12 cellular contexts compared by ENCODE assay signal in the genomic region with DNA sequence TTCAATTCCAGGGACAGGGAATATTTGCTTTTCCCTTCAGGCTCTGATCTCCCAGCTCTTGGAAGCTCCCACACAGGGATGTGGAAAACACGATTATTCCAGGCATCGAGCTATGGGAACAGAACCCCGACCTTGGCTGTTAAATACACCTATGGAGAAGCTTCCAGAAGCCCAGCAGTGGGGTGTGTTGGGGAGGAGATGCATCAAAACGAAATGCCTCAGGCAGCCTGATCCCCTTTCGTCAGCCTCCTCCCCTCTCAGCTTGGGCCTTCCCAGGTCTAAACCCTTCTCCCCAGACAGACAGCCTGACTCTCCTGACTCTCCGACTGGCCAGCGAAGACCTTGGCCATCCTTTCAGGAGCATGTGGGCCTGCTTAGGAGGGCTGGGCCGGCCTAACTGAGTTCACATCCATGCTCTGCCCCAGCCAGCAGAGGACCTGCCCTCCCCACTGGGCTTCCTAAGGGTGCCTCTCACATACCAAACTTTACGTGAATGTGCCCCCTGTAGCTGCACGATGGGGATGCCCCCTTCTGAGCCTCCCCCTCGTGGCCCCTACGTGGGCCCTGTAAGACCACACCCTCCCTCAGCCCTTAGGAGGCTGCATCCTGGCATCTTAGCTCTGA. TPM values are rescaled to one million over a fixed set of nuclear protein-coding genes. Genes with fewer than 3 reads are reported as not detected.
A peak's percentile ranks its signal among the peaks of the same experiment; 100 is the strongest.
DNase-seq lines count a peak whose midpoint lies in the region; TF ChIP-seq lines count a peak whose summit lies in the region.
"Had no signal": no experiment of that assay in that cellular context is flagged by ENCODE, and none has a peak within 500 bp of the region (broad histone marks: within the 10 kb centered on the region; RNA-seq: fewer than 3 reads in every experiment).

No MANE protein-coding gene starts in this region.

- H3K79me1 ChIP-seq in trophoblast cell (ENCODE audit: low read length) = peaks cover 8% of the 10 kb centered on the region

- peak overlapping the region in 2 of 7 donors; percentile 62 to 72 for H3K27ac Mint-ChIP-seq in CD4-positive, alpha-beta memory T cell
- no peak overlapping the region for H3K27ac Mint-ChIP-seq in endothelial cell (ENCODE audit: unreplicated experiment)
- H3K27ac Mint-ChIP-seq: progenitor cell of endocrine pancreas had no signal

- no peak overlapping the region for H4K8ac ChIP-seq in trophoblast cell (ENCODE audit: low read depth, low read length)

- no peak overlapping the region for H3K9ac ChIP-seq in trophoblast cell (ENCODE audit: low read length)

- H3K4me1 Mint-ChIP-seq in CD4-positive, alpha-beta memory T cell = peaks cover 7 to 14% (median 11%) of the 10 kb centered on the region in 4 donors
- peaks cover 5% of the 10 kb centered on the region for H3K4me1 Mint-ChIP-seq in endothelial cell (ENCODE audit: unreplicated experiment)

- no peak overlapping the region for H2AFZ ChIP-seq in trophoblast cell (ENCODE audit: insufficient read depth, low read length, poor library complexity)

- no peak overlapping the region for H4K12ac ChIP-seq in trophoblast cell (ENCODE audit: low read depth, low read length)

- H3K36me3 Mint-ChIP-seq in CD4-positive, alpha-beta memory T cell = peaks cover 0 to 2% of the 10 kb centered on the region in 2 donors
- no peaks in the 10 kb centered on the region for H3K36me3 Mint-ChIP-seq in endothelial cell (ENCODE audit: low read depth, unreplicated experiment)

- H3K9me3 Mint-ChIP-seq in CD4-positive, alpha-beta memory T cell = no peaks in the 10 kb centered on the region
- no peaks in the 10 kb centered on the region for H3K9me3 Mint-ChIP-seq in endothelial cell (ENCODE audit: unreplicated experiment)

- DNase-seq in RWPE1 (ENCODE audit: low spot score) (no peak), left ventricle myocardium inferior (no peak), trophoblast cell (no peak), transverse colon (no peak), COLO668 (lab: John Stamatoyannopoulos, UW; ENCODE audit: unreplicated experiment) (no peak), endothelial cell (ENCODE audit: low spot score) (no peak)
- no peak for DNase-seq in CD4-positive, alpha-beta memory T cell
- DNase-seq: foreskin keratinocyte; stimulated activated CD4-positive, alpha-beta T cell treated with anti-CD3 and anti-CD28 coated beads, Interleukin-2, amount 100 ng/mL, for 24 hours; SW 1271 had no signal

- peak overlapping the region; percentile 16 for H3K27ac ChIP-seq in RWPE1
- peak overlapping the region; percentile 92 for H3K27ac ChIP-seq in left ventricle myocardium inferior (replicated peaks)
- no peak overlapping the region for H3K27ac ChIP-seq in trophoblast cell (ENCODE audit: low read depth, low read length)
- H3K27ac ChIP-seq in transverse colon = peak overlapping the region; percentile 40 to 87 (median 79)
- H3K27ac ChIP-seq in CD4-positive, alpha-beta memory T cell (ENCODE audit: low read depth, low read length) = no peak overlapping the region
- H3K27ac ChIP-seq: foreskin keratinocyte had no signal

- no peak overlapping the region for H2BK5ac ChIP-seq in trophoblast cell (ENCODE audit: low read depth, low read length, poor library complexity)

- no peak overlapping the region for H3K4me3 ChIP-seq in left ventricle myocardium inferior
- no peak overlapping the region for H3K4me3 ChIP-seq in trophoblast cell (ENCODE audit: low read depth, low read length)
- no peak overlapping the region for H3K4me3 ChIP-seq in transverse colon
- no peak overlapping the region for H3K4me3 ChIP-seq in CD4-positive, alpha-beta memory T cell (ENCODE audit: low read length in 2 of 2)
- H3K4me3 ChIP-seq: HAP-1 had no signal

- no peak overlapping the region for H3K4me2 ChIP-seq in trophoblast cell (ENCODE audit: low read length)

- POLR2A ChIA-PET in RWPE1 (lab: Yijun Ruan, JAX; ENCODE audit: low non-redundant PET) = no interaction called here
- POLR2A ChIA-PET in CD4-positive, alpha-beta memory T cell (lab: Charles Lee; ENCODE audit: partially characterized antibody) = interaction anchor here (1.2 kb wide), 1 partner anchor 19 kb away, joined by 3 read pairs; no protein-coding TSS in a partner anchor

- H2BK12ac ChIP-seq in trophoblast cell (ENCODE audit: low read length) = no peak overlapping the region

- peaks cover 4% of the 10 kb centered on the region for H3K36me3 ChIP-seq in left ventricle myocardium inferior
- H3K36me3 ChIP-seq in trophoblast cell (ENCODE audit: control insufficient read depth in 1 of 2, insufficient read depth in 2 of 2, low read length in 2 of 2) = no peaks in the 10 kb centered on the region
- H3K36me3 ChIP-seq in transverse colon = no peaks in the 10 kb centered on the region
- H3K36me3 ChIP-seq in CD4-positive, alpha-beta memory T cell (ENCODE audit: insufficient read depth, low read length) = no peaks in the 10 kb centered on the region
- H3K36me3 ChIP-seq: HAP-1 had no signal

- no peak overlapping the region for H3K18ac ChIP-seq in trophoblast cell (ENCODE audit: low read length)

- H2AK5ac ChIP-seq in trophoblast cell (ENCODE audit: low read length) = no peak overlapping the region

- H3K9me3 ChIP-seq in left ventricle myocardium inferior (replicated peaks) = no peaks in the 10 kb centered on the region
- no peaks in the 10 kb centered on the region for H3K9me3 ChIP-seq in trophoblast cell (ENCODE audit: insufficient read depth, low read depth, low read length)
- no peaks in the 10 kb centered on the region for H3K9me3 ChIP-seq in transverse colon
- H3K9me3 ChIP-seq in CD4-positive, alpha-beta memory T cell (ENCODE audit: control insufficient read depth in 1 of 2, low read length in 2 of 2) = no peaks in the 10 kb centered on the region
- H3K9me3 ChIP-seq: HAP-1 had no signal

- CTCF ChIA-PET in RWPE1 (lab: Yijun Ruan, JAX) = interaction anchor here (0.6 to 4.7 kb wide), 2 partner anchors 216 to 734 kb away, joined by 4 to 63 read pairs; no protein-coding TSS in a partner anchor
- CTCF ChIA-PET in CD4-positive, alpha-beta memory T cell (lab: Charles Lee; ENCODE audit: partially characterized antibody) = interaction anchor here (0.8 to 8.0 kb wide), 7 partner anchors 10 to 362 kb away, joined by 3 to 66 read pairs (median 21); no protein-coding TSS in a partner anchor

- H3K79me2 ChIP-seq in trophoblast cell (ENCODE audit: control insufficient read depth, insufficient read depth, low read length, poor library complexity) = peaks cover 2% of the 10 kb centered on the region

- H2BK120ac ChIP-seq in trophoblast cell (ENCODE audit: insufficient read depth, low read length, poor library complexity) = no peak overlapping the region

- H3K14ac ChIP-seq in trophoblast cell (ENCODE audit: low read length) = no peak overlapping the region

- H3K27me3 ChIP-seq in left ventricle myocardium inferior (ENCODE audit: low read depth) (no peaks in the 10 kb centered on the region), trophoblast cell (ENCODE audit: insufficient read depth, low read length) (no peaks in the 10 kb centered on the region), transverse colon (no peaks in the 10 kb centered on the region)
- H3K27me3 ChIP-seq in CD4-positive, alpha-beta memory T cell (ENCODE audit: insufficient read depth, low read length) = no peaks in the 10 kb centered on the region

- H3K4ac ChIP-seq in trophoblast cell (ENCODE audit: low read depth, low read length) = no peak overlapping the region

- peak overlapping the region; percentile 20 for H4K91ac ChIP-seq in trophoblast cell (ENCODE audit: low read depth, low read length)

- intact Hi-C loops in left ventricle myocardium inferior (cut with micrococcal nuclease) = loop anchor here (5.0 to 10.0 kb wide), 2 partner anchors 51 to 218 kb away; a partner anchor contains a TSS
- intact Hi-C loops in transverse colon (cut with DNase I; ENCODE audit: low total_unique reads) = no loop called here
- intact Hi-C loops in CD4-positive, alpha-beta memory T cell (cut with micrococcal nuclease) = loop anchor here (5.0 to 10.0 kb wide), 3 partner anchors 401 to 1278 kb away; a partner anchor contains a TSS

- TF ChIP-seq EP300 in transverse colon (IDR thresholded peaks at IDR 0.05; ENCODE audit: low read depth) = no peak

- H3K27me3 Mint-ChIP-seq in CD4-positive, alpha-beta memory T cell = peaks cover 1 to 2% of the 10 kb centered on the region in 2 donors
- peaks cover 7% of the 10 kb centered on the region for H3K27me3 Mint-ChIP-seq in endothelial cell (ENCODE audit: unreplicated experiment)

- no CpG with 5 or more reads among the region's 12 CpGs for WGBS in trophoblast cell (ENCODE audit: extremely low coverage, insufficient coverage, insufficient read length)
- 68% methylated on average over 5 to 12 of the region's 12 CpGs for WGBS in transverse colon (ENCODE audit: low coverage in 1 of 2), 2 donors

- H3K4me1 ChIP-seq in left ventricle myocardium inferior (peaks cover 85% of the 10 kb centered on the region), trophoblast cell (ENCODE audit: control insufficient read depth in 1 of 2, insufficient read depth in 2 of 2, low read length in 2 of 2) (peaks cover 7 to 12% of the 10 kb centered on the region in 2 experiments), transverse colon (peaks cover 9 to 25% (median 21%) of the 10 kb centered on the region in 4 donors)
- H3K4me1 ChIP-seq in CD4-positive, alpha-beta memory T cell (ENCODE audit: insufficient read depth, low read length) = peaks cover 15% of the 10 kb centered on the region
- H3K4me1 ChIP-seq: foreskin keratinocyte had no signal

- TF ChIP-seq CTCF in RWPE1 (conservative IDR thresholded peaks at IDR 0.05; ENCODE audit: low read depth) (no peak), left ventricle myocardium inferior (IDR thresholded peaks at IDR 0.05; ENCODE audit: borderline replicate concordance) (no peak), transverse colon (IDR thresholded peaks at IDR 0.05) (no peak), endothelial cell (IDR thresholded peaks at IDR 0.05; ENCODE audit: unreplicated experiment) (no peak)

- in situ Hi-C loops in transverse colon (cut with MboI; ENCODE audit: low pct_ligation_motif_present in 1 of 4, low pct_unique_long_range_greater_than_20kb in 1 of 4, low sequenced_read_pairs in 3 of 4) = loop anchor here in 2 of 4 donors (5.0 kb wide), 2 partner anchors 213 to 218 kb away; no protein-coding TSS in a partner anchor

- H3K23ac ChIP-seq in trophoblast cell (ENCODE audit: low read length) = no peak overlapping the region

- no peak for TF ChIP-seq POLR2A in transverse colon (IDR thresholded peaks at IDR 0.05)

- peak overlapping the region in 3 of 8 donors; percentile 36 to 61 (median 39) for H3K4me3 Mint-ChIP-seq in CD4-positive, alpha-beta memory T cell
- H3K4me3 Mint-ChIP-seq in endothelial cell (ENCODE audit: unreplicated experiment) = no peak overlapping the region

RNA-seq across cellular contexts. Expression of a gene that starts 54.5 kb away (rescaled TPM):
- 24.0 TPM for total RNA-seq in left ventricle myocardium inferior
- 0.37 and 0.45 TPM in 2 replicates for polyA plus RNA-seq in trophoblast cell (2013)
- 100 to 1,000 TPM in 2 of 4 donors, 10 to 100 TPM in 2; 74.6 to 168 (median 94.5) TPM for total RNA-seq in transverse colon
- under 1 TPM; 0.08 to 0.20 TPM for total RNA-seq in CD4-positive, alpha-beta memory T cell
- under 1 TPM in 1 of 2 donors, not detected in 1; 0.02 TPM for polyA plus RNA-seq in CD4-positive, alpha-beta memory T cell
- 0.13 TPM for total RNA-seq in endothelial cell (ENCODE audit: unreplicated experiment)

Comparison
In these comparisons a context has a peak if more than half of its experiments do, and no peak if none do; other contexts are left out.
1. H3K27ac ChIP-seq: peak in RWPE1 (single experiment), left ventricle myocardium inferior (single experiment) and transverse colon (4 of 4); none in trophoblast cell (single experiment) and CD4-positive, alpha-beta memory T cell (single experiment).
2. RNA of a gene that starts 54.5 kb away (total RNA-seq): 74.6 to 168 TPM in transverse colon and 24.0 TPM in left ventricle myocardium inferior (single experiment); 0.08 to 0.20 TPM in CD4-positive, alpha-beta memory T cell and 0.13 TPM in endothelial cell (single experiment); every median in the first group is over 10 times any median in the second.